Comparison of ENCODE assay signal across 13 cellular contexts in the genomic region with DNA sequence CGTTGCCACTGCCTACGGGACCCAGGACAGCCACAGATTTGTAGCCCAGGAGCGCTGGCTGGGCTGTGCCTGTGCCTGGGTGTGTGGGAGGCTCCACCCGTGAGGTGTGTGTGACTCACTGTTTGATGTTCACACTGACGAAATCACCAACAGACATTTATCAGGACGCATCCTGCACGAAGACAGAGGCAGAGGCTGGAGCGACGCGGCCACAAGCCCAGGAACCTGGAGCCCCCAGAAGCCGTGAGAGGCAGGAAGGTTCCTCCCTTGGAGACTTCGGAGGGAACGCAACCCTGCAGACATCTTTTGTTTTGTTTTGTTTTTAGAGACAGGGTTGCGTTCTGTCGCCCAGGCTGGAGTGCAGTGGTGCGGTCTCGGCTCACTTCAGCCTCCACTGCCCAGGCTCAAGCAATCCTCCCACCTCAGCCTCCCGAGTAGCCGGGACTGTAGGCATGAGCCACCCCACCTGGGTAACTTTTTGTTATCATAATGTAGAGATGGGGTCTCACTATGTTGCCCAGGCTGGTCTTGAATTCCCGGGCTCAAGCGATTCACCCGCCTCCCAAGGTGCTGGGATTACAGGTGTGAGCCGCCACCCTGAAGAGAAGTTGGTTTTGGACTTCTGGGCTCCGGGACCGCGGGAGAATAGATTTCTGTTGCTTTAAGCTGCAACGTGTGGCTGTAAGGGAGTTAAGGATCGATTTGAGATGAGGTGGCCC. TPM values are rescaled to one million over a fixed set of nuclear protein-coding genes. Genes with fewer than 3 reads are reported as not detected.
DNase-seq lines count a peak whose midpoint lies in the region; ATAC-seq, FAIRE-seq and TF ChIP-seq lines count a peak whose summit lies in the region.
"Had no signal": no experiment of that assay in that cellular context is flagged by ENCODE, and none has a peak within 500 bp of the region (broad histone marks: within the 10 kb centered on the region; RNA-seq: fewer than 3 reads in every experiment).

No MANE protein-coding gene starts in this region.

- H3K4me3 ChIP-seq in RWPE2 (ENCODE audit: severe bottlenecking) = no peak overlapping the region
- H3K4me3 ChIP-seq in H1 (ENCODE audit: extremely low read depth in 1 of 4, insufficient read depth in 2 of 4, low read depth in 3 of 4, low read length in 4 of 4) = no peak overlapping the region
- H3K4me3 ChIP-seq: uterus had no signal

- H3K27me3 ChIP-seq in RWPE2 (ENCODE audit: insufficient read depth, poor library complexity, severe bottlenecking) (no peaks in the 10 kb centered on the region), H1 (replicated peaks in 1 of 4; ENCODE audit: control insufficient read depth in 3 of 4, extremely low read depth in 1 of 4, insufficient read depth in 3 of 4, low read length in 3 of 4) (no peaks in the 10 kb centered on the region)
- H3K27me3 ChIP-seq: uterus had no signal

- no peak overlapping the region for H3K4me2 ChIP-seq in H1 (ENCODE audit: insufficient read depth in 1 of 2, low read depth in 2 of 2, low read length in 2 of 2)

- CTCF ChIA-PET in H1 (lab: Charles Lee; ENCODE audit: partially characterized antibody) = interaction anchor here (0.6 to 2.7 kb wide), 12 partner anchors 8 to 1519 kb away, joined by 3 to 18 read pairs (median 5); partner anchors contain the start of gene WDR18

- no peak overlapping the region; the same call in 1 of the 2 replicates for H2BK12ac ChIP-seq in H1 (ENCODE audit: low read depth, low read length)

- POLR2A ChIA-PET in H1 (lab: Charles Lee; ENCODE audit: partially characterized antibody) = interaction anchor here (0.6 to 1.0 kb wide), 7 partner anchors 20 to 96 kb away, joined by 3 to 4 read pairs (median 3); no protein-coding TSS in a partner anchor

- peaks cover 5% of the 10 kb centered on the region; the same call in 1 of the 2 replicates for H3K79me1 ChIP-seq in H1 (ENCODE audit: low read depth, low read length)

- no peaks in the 10 kb centered on the region for H3K9me3 ChIP-seq in RWPE2 (ENCODE audit: severe bottlenecking)
- H3K9me3 ChIP-seq in H1 (ENCODE audit: insufficient read depth in 2 of 2, low read depth in 1 of 2, low read length in 1 of 2) = no peaks in the 10 kb centered on the region
- H3K9me3 ChIP-seq: uterus had no signal

- no peak overlapping the region for H4K91ac ChIP-seq in H1 (replicated peaks; ENCODE audit: insufficient read length, low read length)

- no peak overlapping the region for H2BK120ac ChIP-seq in H1 (replicated peaks; ENCODE audit: low read depth, low read length)

- DNase-seq in HFFc6 = peak; percentile 51
- peak; percentile 56 for DNase-seq in RWPE2 (ENCODE audit: low spot score)
- DNase-seq in H1 (ENCODE audit: low read depth in 1 of 2, low spot score in 2 of 2) = no peak
- peak; percentile 25 to 34 for DNase-seq in stimulated activated CD4-positive, alpha-beta T cell treated with anti-CD3 and anti-CD28 coated beads, Interleukin-1b, Interleukin-23, amount 100 ng/mL, for 4 hours (ENCODE audit: low read depth in 2 of 2)
- DNase-seq in NCI-H1436 (lab: John Stamatoyannopoulos, UW) = no peak
- DNase-seq in D341Med (ENCODE audit: low spot score) = no peak
- DNase-seq: DMS79, NCI-H2081 treated with DMSO at 0.1 percent for 48 hours, uterus had no signal

- peaks cover 0 to 19% of the 10 kb centered on the region in 2 experiments; a peak in 1 of 4 replicates for H3K79me2 ChIP-seq in H1 (ENCODE audit: control insufficient read depth in 1 of 2, insufficient read depth in 2 of 2, low read length in 2 of 2)

- H4K5ac ChIP-seq in H1 (ENCODE audit: insufficient read length, low read depth, low read length) = no peak overlapping the region

- no peak overlapping the region for H3K9ac ChIP-seq in H1 (replicated peaks in 1 of 4; ENCODE audit: extremely low read depth in 1 of 4, low read depth in 3 of 4, low read length in 3 of 4)

- H3K4me3 Mint-ChIP-seq in HFFc6 = peak overlapping the region; percentile 47

- H3K4me1 Mint-ChIP-seq in HFFc6 (ENCODE audit: low read depth) = peaks cover 23% of the 10 kb centered on the region

- H3K56ac ChIP-seq in H1 (replicated peaks; ENCODE audit: insufficient read length, low read depth, low read length) = no peak overlapping the region

- H3K23me2 ChIP-seq in H1 (ENCODE audit: low read depth, low read length) = no peaks in the 10 kb centered on the region

- no peak overlapping the region for H3K23ac ChIP-seq in H1 (ENCODE audit: insufficient read length)

- H3K27ac ChIP-seq in RWPE2 (ENCODE audit: poor library complexity, severe bottlenecking) = no peak overlapping the region
- H3K27ac ChIP-seq in H1 (ENCODE audit: low read depth, low read length) = 0 out of 2 replicates have a peak overlapping the region, but pooled peaks have one; percentile 36
- H3K27ac ChIP-seq: uterus, VCaP had no signal

- no peaks in the 10 kb centered on the region; the same call in 1 of the 2 replicates for H3K27me3 Mint-ChIP-seq in HFFc6 (ENCODE audit: insufficient read depth)

- TF ChIP-seq CTCF in HFFc6 (IDR thresholded peaks at IDR 0.05) (no peak), RWPE2 (IDR thresholded peaks at IDR 0.05; ENCODE audit: poor library complexity, severe bottlenecking) (no peak), H1 (IDR thresholded peaks at IDR 0.05; ENCODE audit: control extremely low read depth in 1 of 3, insufficient read depth in 1 of 3, low read depth in 1 of 3, low read length in 3 of 3) (no peak)

- H3K4ac ChIP-seq in H1 (replicated peaks; ENCODE audit: insufficient read length, low read depth, low read length) = no peak overlapping the region

- peaks cover 0 to 3% of the 10 kb centered on the region in 2 experiments for H4K20me1 ChIP-seq in H1 (replicated peaks in 1 of 2; ENCODE audit: control insufficient read depth in 1 of 2, insufficient read depth in 2 of 2, low read length in 2 of 2)

- H3K14ac ChIP-seq in H1 (ENCODE audit: insufficient read length) = no peak overlapping the region

- no peak for TF ChIP-seq EP300 in H1 (IDR thresholded peaks at IDR 0.05; ENCODE audit: borderline replicate concordance in 1 of 2, low read depth in 2 of 2, low read length in 2 of 2)

- H2AK5ac ChIP-seq in H1 (ENCODE audit: low read depth, low read length) = no peak overlapping the region

- H3K36me3 ChIP-seq in RWPE2 (ENCODE audit: low read depth) (no peaks in the 10 kb centered on the region), H1 (ENCODE audit: control insufficient read depth in 2 of 4, insufficient read depth in 4 of 4, low read length in 3 of 4) (peaks cover 0 to 4% (median 0%) of the 10 kb centered on the region in 4 experiments; a peak in 4 of 8 replicates)
- H3K36me3 ChIP-seq: uterus had no signal

- H4K8ac ChIP-seq in H1 (ENCODE audit: extremely low read depth, insufficient read depth, low read length) = no peak overlapping the region

- ATAC-seq in RWPE2 (ENCODE audit: low read depth) (peak; percentile 74), GM21515 (IDR thresholded peaks at IDR 0.05; ENCODE audit: unreplicated experiment) (no peak), GM18909 (IDR thresholded peaks at IDR 0.05; ENCODE audit: poor library complexity, unreplicated experiment) (no peak)
- ATAC-seq: sciatic nerve had no signal

- peaks cover 10% of the 10 kb centered on the region for H3K36me3 Mint-ChIP-seq in HFFc6 (ENCODE audit: low read depth)

- no peak for TF ChIP-seq POLR2A in H1 (IDR thresholded peaks at IDR 0.05; ENCODE audit: control extremely low read depth in 1 of 2, low read depth in 2 of 2, low read length in 2 of 2)

- H3K27ac Mint-ChIP-seq in HFFc6 = peak overlapping the region; percentile 75; the same call in 1 of the 2 replicates

- no peaks in the 10 kb centered on the region for H3K9me3 Mint-ChIP-seq in HFFc6

- FAIRE-seq in H1 (lab: Jason Lieb, UNC) = no peak

- H2BK15ac ChIP-seq in H1 (ENCODE audit: low read length) = peak overlapping the region; percentile 19; the same call in 1 of the 2 replicates

- 93% methylated on average over 28 of the region's 28 CpGs; no CpG with 5 or more reads in 1 of the 2 experiments for WGBS in H1 (ENCODE audit: extremely low coverage in 1 of 2, insufficient coverage in 1 of 2, insufficient read length in 1 of 2, insufficient replicate concordance in 2 of 2, low coverage in 1 of 2, low lambda C conversion rate in 2 of 2, missing lambda C conversion rate in 1 of 2), 2 experiments

- no peak overlapping the region for H2BK5ac ChIP-seq in H1 (ENCODE audit: low read depth, low read length)

- no peak overlapping the region for H2BK20ac ChIP-seq in H1 (ENCODE audit: low read length)

- H3K4me1 ChIP-seq in RWPE2 (ENCODE audit: insufficient read depth, poor library complexity, severe bottlenecking) (peaks cover 15% of the 10 kb centered on the region), H1 (replicated peaks in 1 of 4; ENCODE audit: control insufficient read depth in 3 of 4, insufficient read depth in 4 of 4, low read length in 3 of 4) (peaks cover 5 to 36% (median 19%) of the 10 kb centered on the region in 4 experiments)
- H3K4me1 ChIP-seq: uterus had no signal

- TF ChIP-seq RAD21 in H1 (IDR thresholded peaks at IDR 0.05 in 1 of 2, conservative IDR thresholded peaks at IDR 0.05 in 1 of 2; ENCODE audit: low read depth in 2 of 2, low read length in 2 of 2) = no peak

- no peak overlapping the region for H3K18ac ChIP-seq in H1 (ENCODE audit: extremely low read depth, low read length)

- H2AFZ ChIP-seq in H1 (ENCODE audit: low read length) = no peak overlapping the region

RNA-seq across cellular contexts. Expression of gene WDR18, which starts 25.0 kb away (rescaled TPM):
- total RNA-seq in HFFc6 (2021; fragmentation: NEBNext Ultra II Directional; extraction: Animal tissue kit (Norgen Biotek cat#: 25700)) = 10 to 100 TPM; 47.5 to 55.8 (median 51.3) TPM
- 87.7 and 90.1 TPM in 2 replicates for total RNA-seq in H1 (2021; fragmentation: NEBNext Ultra II Directional; extraction: Animal tissue kit (Norgen Biotek cat#: 25700))
- 177 and 264 TPM in 2 replicates for polyA plus RNA-seq in H1 (2011; rRNA removed)
- polyA plus RNA-seq in H1 (2011; cell fraction: cytosol; rRNA removed) = 143 TPM
- 218 TPM for polyA plus RNA-seq in H1 (2011; cell fraction: nucleus; rRNA removed)
- polyA plus RNA-seq in H1 (2012, experiment 1 of 2) = 107 to 120 TPM (median 118 TPM) in 4 replicates
- 195 TPM for polyA plus RNA-seq in H1 (2012, experiment 2 of 2)
- 52.1 TPM for polyA plus RNA-seq in H1 (2013, experiment 1 of 2)
- polyA plus RNA-seq in H1 (2013, experiment 2 of 2) = 49.3 TPM
- polyA minus RNA-seq in H1 (2011; rRNA and poly(A)+ RNA removed) = 46.1 and 53.0 TPM in 2 replicates
- polyA minus RNA-seq in H1 (2011; cell fraction: cytosol; rRNA and poly(A)+ RNA removed) = 101 TPM
- 65.5 TPM for polyA minus RNA-seq in H1 (2011; cell fraction: nucleus; rRNA and poly(A)+ RNA removed)

RNA-seq across cellular contexts. Expression of gene ARID3A, which starts 33.3 kb away (rescaled TPM):
- total RNA-seq in HFFc6 (2021; fragmentation: NEBNext Ultra II Directional; extraction: Animal tissue kit (Norgen Biotek cat#: 25700)) = 10 to 100 TPM; 35.1 to 44.2 (median 38.4) TPM
- 77.4 and 78.4 TPM in 2 replicates for total RNA-seq in H1 (2021; fragmentation: NEBNext Ultra II Directional; extraction: Animal tissue kit (Norgen Biotek cat#: 25700))
- 40.5 and 59.3 TPM in 2 replicates for polyA plus RNA-seq in H1 (2011; rRNA removed)
- 36.7 TPM for polyA plus RNA-seq in H1 (2011; cell fraction: cytosol; rRNA removed)
- 81.3 TPM for polyA plus RNA-seq in H1 (2011; cell fraction: nucleus; rRNA removed)
- polyA plus RNA-seq in H1 (2012, experiment 1 of 2) = 54.1 to 64.5 TPM (median 58.9 TPM) in 4 replicates
- polyA plus RNA-seq in H1 (2012, experiment 2 of 2) = 42.7 TPM
- polyA plus RNA-seq in H1 (2013, experiment 1 of 2) = 56.0 TPM
- 52.3 TPM for polyA plus RNA-seq in H1 (2013, experiment 2 of 2)
- 69.0 and 86.2 TPM in 2 replicates for polyA minus RNA-seq in H1 (2011; rRNA and poly(A)+ RNA removed)
- 101 TPM for polyA minus RNA-seq in H1 (2011; cell fraction: cytosol; rRNA and poly(A)+ RNA removed)
- 66.4 TPM for polyA minus RNA-seq in H1 (2011; cell fraction: nucleus; rRNA and poly(A)+ RNA removed)

RNA-seq across cellular contexts. Expression of gene GRIN3B, which starts 41.1 kb away (rescaled TPM):
- total RNA-seq in HFFc6 (2021; fragmentation: NEBNext Ultra II Directional; extraction: Animal tissue kit (Norgen Biotek cat#: 25700)) = under 1 TPM; 0.34 to 0.66 (median 0.41) TPM
- total RNA-seq in H1 (2021; fragmentation: NEBNext Ultra II Directional; extraction: Animal tissue kit (Norgen Biotek cat#: 25700)) = 0.45 and 0.63 TPM in 2 replicates
- 1.0 and 2.0 TPM in 2 replicates for polyA plus RNA-seq in H1 (2011; rRNA removed)
- polyA plus RNA-seq in H1 (2011; cell fraction: cytosol; rRNA removed) = 1.4 TPM
- polyA plus RNA-seq in H1 (2011; cell fraction: nucleus; rRNA removed) = 8.4 TPM
- 0.14 to 1.1 TPM (median 0.78 TPM) in 4 replicates for polyA plus RNA-seq in H1 (2012, experiment 1 of 2)
- polyA plus RNA-seq in H1 (2012, experiment 2 of 2) = 0.13 TPM
- polyA plus RNA-seq in H1 (2013, experiment 1 of 2) = 0.93 TPM
- polyA plus RNA-seq in H1 (2013, experiment 2 of 2) = 0.74 TPM
- 0.27 and 0.28 TPM in 2 replicates for polyA minus RNA-seq in H1 (2011; rRNA and poly(A)+ RNA removed)
- 0.29 TPM for polyA minus RNA-seq in H1 (2011; cell fraction: cytosol; rRNA and poly(A)+ RNA removed)
- 1.1 TPM for polyA minus RNA-seq in H1 (2011; cell fraction: nucleus; rRNA and poly(A)+ RNA removed)
- total RNA-seq: sciatic nerve had no signal

RNA-seq across cellular contexts. Expression of gene KISS1R, which starts 42.0 kb away (rescaled TPM):
- not detected for total RNA-seq in HFFc6 (2021; fragmentation: NEBNext Ultra II Directional; extraction: Animal tissue kit (Norgen Biotek cat#: 25700))
- 2.3 and 2.6 TPM in 2 replicates for total RNA-seq in H1 (2021; fragmentation: NEBNext Ultra II Directional; extraction: Animal tissue kit (Norgen Biotek cat#: 25700))
- polyA plus RNA-seq in H1 (2011; rRNA removed) = 2.7 and 5.1 TPM in 2 replicates
- 3.4 TPM for polyA plus RNA-seq in H1 (2011; cell fraction: cytosol; rRNA removed)
- polyA plus RNA-seq in H1 (2011; cell fraction: nucleus; rRNA removed) = 10.4 TPM
- polyA plus RNA-seq in H1 (2012, experiment 1 of 2) = 1.2 to 2.3 TPM (median 1.8 TPM) in 4 replicates
- 1.5 TPM for polyA plus RNA-seq in H1 (2012, experiment 2 of 2)
- polyA plus RNA-seq in H1 (2013, experiment 1 of 2) = 3.0 TPM
- 2.4 TPM for polyA plus RNA-seq in H1 (2013, experiment 2 of 2)
- polyA minus RNA-seq in H1 (2011; rRNA and poly(A)+ RNA removed) = 0.32 and 0.68 TPM in 2 replicates
- 0.88 TPM for polyA minus RNA-seq in H1 (2011; cell fraction: cytosol; rRNA and poly(A)+ RNA removed)
- 0.80 TPM for polyA minus RNA-seq in H1 (2011; cell fraction: nucleus; rRNA and poly(A)+ RNA removed)
- total RNA-seq: sciatic nerve had no signal

RNA-seq across cellular contexts. Expression of gene R3HDM4, which starts 46.1 kb away (rescaled TPM):
- 10 to 100 TPM; 41.9 to 53.4 (median 45.9) TPM for total RNA-seq in HFFc6 (2021; fragmentation: NEBNext Ultra II Directional; extraction: Animal tissue kit (Norgen Biotek cat#: 25700))
- total RNA-seq in H1 (2021; fragmentation: NEBNext Ultra II Directional; extraction: Animal tissue kit (Norgen Biotek cat#: 25700)) = 76.1 and 76.8 TPM in 2 replicates
- 102 and 151 TPM in 2 replicates for polyA plus RNA-seq in H1 (2011; rRNA removed)
- polyA plus RNA-seq in H1 (2011; cell fraction: cytosol; rRNA removed) = 65.9 TPM
- polyA plus RNA-seq in H1 (2011; cell fraction: nucleus; rRNA removed) = 119 TPM
- polyA plus RNA-seq in H1 (2012, experiment 1 of 2) = 45.6 to 106 TPM (median 70.3 TPM) in 4 replicates
- polyA plus RNA-seq in H1 (2012, experiment 2 of 2) = 76.6 TPM
- 118 TPM for polyA plus RNA-seq in H1 (2013, experiment 1 of 2)
- polyA plus RNA-seq in H1 (2013, experiment 2 of 2) = 105 TPM
- 24.5 and 26.8 TPM in 2 replicates for polyA minus RNA-seq in H1 (2011; rRNA and poly(A)+ RNA removed)
- 31.3 TPM for polyA minus RNA-seq in H1 (2011; cell fraction: cytosol; rRNA and poly(A)+ RNA removed)
- 24.6 TPM for polyA minus RNA-seq in H1 (2011; cell fraction: nucleus; rRNA and poly(A)+ RNA removed)

Comparison
In these comparisons a context has a peak if more than half of its experiments do, and no peak if none do; other contexts are left out.
1. DNase-seq: peak in HFFc6 (single experiment), RWPE2 (single experiment) and stimulated activated CD4-positive, alpha-beta T cell treated with anti-CD3 and anti-CD28 coated beads, Interleukin-1b, Interleukin-23, amount 100 ng/mL, for 4 hours (2 of 2); none in H1 (0 of 2), NCI-H1436 (single experiment) and D341Med (single experiment).